8 cellular contexts compared by ENCODE assay signal in the genomic region with DNA sequence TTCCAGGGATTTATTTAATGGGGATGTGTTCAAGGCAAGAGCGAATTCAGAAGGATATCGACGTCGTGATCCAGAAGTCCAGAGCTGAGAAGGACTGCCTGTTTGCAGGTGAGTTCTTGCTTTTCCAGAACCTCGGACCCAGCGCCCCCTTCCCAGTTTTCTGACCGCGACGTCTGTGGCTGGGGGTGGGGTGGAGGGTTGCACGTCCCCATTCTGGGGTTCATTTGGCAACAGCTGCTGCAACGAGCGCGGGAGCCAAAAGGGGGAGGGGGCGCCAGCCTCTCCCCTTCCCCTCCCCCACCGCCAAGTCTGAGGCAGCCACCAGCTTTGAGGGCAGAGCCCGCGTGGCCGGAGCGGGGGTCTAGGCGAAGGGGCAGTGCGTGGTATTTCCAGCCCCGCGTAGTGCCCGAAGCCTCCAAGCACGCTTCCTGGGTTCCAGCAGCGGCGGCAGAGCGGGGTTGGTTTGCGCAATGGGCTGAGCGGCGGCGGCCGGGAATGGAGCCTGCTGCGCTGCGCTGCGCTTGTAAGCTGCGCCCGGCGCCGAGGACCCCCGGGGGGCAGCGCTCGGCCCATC. TPM values are rescaled to one million over a fixed set of nuclear protein-coding genes. Genes with fewer than 3 reads are reported as not detected.
DNase-seq lines count a peak whose midpoint lies in the region; ATAC-seq and TF ChIP-seq lines count a peak whose summit lies in the region.

No MANE protein-coding gene starts in this region.

- H3K36me3 ChIP-seq in OCI-LY3 (replicated peaks; ENCODE audit: low read depth, low read length) (no peaks in the 10 kb centered on the region), skeletal muscle tissue (ENCODE audit: control insufficient read depth in 3 of 3, insufficient read depth in 3 of 3, low read length in 3 of 3) (no peaks in the 10 kb centered on the region)

- intact Hi-C loops in CD14-positive monocyte (cut with micrococcal nuclease): loop anchor here (5.0 to 10.0 kb wide), 3 partner anchors 55 to 222 kb away; partner anchors contain the start of gene EMB (in 1 of the 2)

- peaks cover 13% of the 10 kb centered on the region; the same call in 1 of the 2 replicates for H3K4me1 ChIP-seq in OCI-LY3 (ENCODE audit: low read length)
- peaks cover 0 to 7% (median 5%) of the 10 kb centered on the region in 3 donors for H3K4me1 ChIP-seq in skeletal muscle tissue (ENCODE audit: control insufficient read depth in 3 of 3, insufficient read depth in 3 of 3, low read length in 3 of 3)

- H3K4me2 ChIP-seq in OCI-LY3 (ENCODE audit: low read length): peak overlapping the region; percentile 68

- in situ Hi-C loops in astrocyte of the cerebellum (cut with HindIII; ENCODE audit: low sequenced_read_pairs): no loop called here

- H3K9ac ChIP-seq in OCI-LY3 (ENCODE audit: low read length) (peak overlapping the region; percentile 96), skeletal muscle tissue (ENCODE audit: low read depth in 1 of 3, low read length in 3 of 3) (peak overlapping the region; percentile 61 to 80 (median 78))

- H3K27me3 Mint-ChIP-seq in CD14-positive monocyte (ENCODE audit: low read depth in 3 of 3): no peaks in the 10 kb centered on the region

- peaks cover 30% of the 10 kb centered on the region for H3K79me2 ChIP-seq in OCI-LY3 (ENCODE audit: low read length)

- H4K20me1 ChIP-seq in OCI-LY3 (ENCODE audit: insufficient read depth, low read length): no peaks in the 10 kb centered on the region

- no peak overlapping the region for H2AFZ ChIP-seq in OCI-LY3 (ENCODE audit: low read depth, low read length)

- TF ChIP-seq CTCF in CD14-positive monocyte (IDR thresholded peaks at IDR 0.05) (no peak), OCI-LY3 (IDR thresholded peaks at IDR 0.05; ENCODE audit: low read depth, low read length) (no peak), astrocyte of the cerebellum (IDR thresholded peaks at IDR 0.05; ENCODE audit: low read depth, low read length, missing control alignments) (no peak)

- peak overlapping the region; percentile 97 to 99 (median 98) for H3K27ac Mint-ChIP-seq in CD14-positive monocyte

- peak; percentile 69 for DNase-seq in CD14-positive monocyte (ENCODE audit: low spot score)
- DNase-seq in astrocyte of the cerebellum (ENCODE audit: low read depth): no peak
- DNase-seq in NCI-H187 treated with DMSO at 0.1 percent for 48 hours (lab: John Stamatoyannopoulos, UW): no peak

- H3K4me3 Mint-ChIP-seq in CD14-positive monocyte: peak overlapping the region; percentile 93 to 98

- H3K4me1 Mint-ChIP-seq in CD14-positive monocyte: peaks cover 66% of the 10 kb centered on the region

- peak; percentile 50 for ATAC-seq in GM19035 (IDR thresholded peaks at IDR 0.05; ENCODE audit: unreplicated experiment)
- ATAC-seq in HG03196 (IDR thresholded peaks at IDR 0.05; ENCODE audit: unreplicated experiment): peak; percentile 31

- H3K27me3 ChIP-seq in OCI-LY3 (ENCODE audit: low read depth, low read length) (no peaks in the 10 kb centered on the region), skeletal muscle tissue (ENCODE audit: control insufficient read depth in 3 of 3, insufficient read depth in 3 of 3, low read length in 3 of 3) (peaks cover 0 to 6% (median 0%) of the 10 kb centered on the region in 3 donors)

- peaks cover 4 to 6% of the 10 kb centered on the region in 2 donors for H3K36me3 Mint-ChIP-seq in CD14-positive monocyte

- H3K9me3 ChIP-seq in OCI-LY3 (ENCODE audit: insufficient read depth, low read length): no peaks in the 10 kb centered on the region
- no peaks in the 10 kb centered on the region for H3K9me3 ChIP-seq in iPS-18c (ENCODE audit: control insufficient read depth, insufficient read depth, low read length)
- H3K9me3 ChIP-seq in skeletal muscle tissue (ENCODE audit: control insufficient read depth in 3 of 3, low read length in 3 of 3): no peaks in the 10 kb centered on the region

- H3K4me3 ChIP-seq in OCI-LY3 (ENCODE audit: low read length): peak overlapping the region; percentile 99
- peak overlapping the region; percentile 84 for H3K4me3 ChIP-seq in astrocyte of the cerebellum (ENCODE audit: low read depth, low read length)
- H3K4me3 ChIP-seq in iPS-18c (ENCODE audit: insufficient read depth, low read depth, low read length): peak overlapping the region; percentile 82
- peak overlapping the region; percentile 68 to 83 (median 80) for H3K4me3 ChIP-seq in skeletal muscle tissue (ENCODE audit: low read length in 3 of 3)

- H3K27ac ChIP-seq in OCI-LY3 (ENCODE audit: low read length): peak overlapping the region; percentile 80
- peak overlapping the region; percentile 73 for H3K27ac ChIP-seq in skeletal muscle tissue (ENCODE audit: low read depth, low read length)

- H3K9me3 Mint-ChIP-seq in CD14-positive monocyte: no peaks in the 10 kb centered on the region

RNA-seq across cellular contexts. Expression of gene PARP8, which starts 0.7 kb away (rescaled TPM):
- polyA plus RNA-seq in CD14-positive monocyte: 10 to 100 TPM; 27.5 to 40.6 TPM
- total RNA-seq in skeletal muscle tissue: 12.0 TPM
